ENCODE assay signal across 34 cellular contexts in the genomic region with DNA sequence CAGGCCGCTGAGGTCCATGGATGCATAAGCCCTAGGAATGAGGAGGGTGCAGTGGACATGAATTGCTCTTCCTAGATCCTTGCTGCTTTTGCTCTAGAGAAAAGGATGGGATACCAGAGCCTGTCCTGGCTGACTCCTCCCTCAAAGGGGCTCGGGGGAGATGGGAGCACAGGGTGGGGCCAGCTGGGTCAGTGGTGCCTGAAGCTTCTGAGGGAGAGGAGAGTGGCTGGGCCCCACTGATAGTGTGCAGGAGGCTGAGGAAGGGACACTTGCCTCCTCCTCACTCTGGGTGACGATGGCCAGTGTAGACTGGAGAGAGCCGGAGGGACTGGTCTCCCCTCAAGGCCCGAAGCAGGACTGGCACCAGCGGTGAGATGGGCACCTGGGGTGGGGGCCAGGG. TPM values are rescaled to one million over a fixed set of nuclear protein-coding genes. Genes with fewer than 3 reads are reported as not detected.
"Had no signal": no experiment of that assay in that cellular context is flagged by ENCODE, and none has a peak within 500 bp of the region (broad histone marks: within the 10 kb centered on the region; RNA-seq: fewer than 3 reads in every experiment).

A gene (plus strand): TSS at position 236 of the 400 bp plus-strand sequence. CDS start 60 bp downstream, at position 296.

- H3K27me3 ChIP-seq: heart left ventricle, right lobe of liver, vagina had no signal

- H3K4me3 ChIP-seq: heart left ventricle, right lobe of liver, vagina had no signal

- H3K36me3 Mint-ChIP-seq: activated naive CD4-positive, alpha-beta T cell treated with anti-CD3 and anti-CD28 coated beads, Interleukin-2, amount 50 U/mL, for 24 hours; immature natural killer cell; memory B cell; natural killer cell; type B pancreatic cell had no signal

- H3K27me3 Mint-ChIP-seq: activated naive CD4-positive, alpha-beta T cell treated with anti-CD3 and anti-CD28 coated beads, Interleukin-2, amount 50 U/mL, for 24 hours; activated T-cell treated with anti-CD3 and anti-CD28 coated beads, Interleukin-2, amount 50 U/mL, for 24 hours; memory B cell; stimulated activated naive CD8-positive, alpha-beta T cell treated with anti-CD3 and anti-CD28 coated beads, Interleukin-15, amount 100 ng/mL, for 72 hours had no signal

- H3K27ac Mint-ChIP-seq: activated naive CD4-positive, alpha-beta T cell treated with anti-CD3 and anti-CD28 coated beads, Interleukin-2, amount 50 U/mL, for 24 hours; activated naive CD8-positive, alpha-beta T cell treated with anti-CD3 and anti-CD28 coated beads, Interleukin-2, amount 50 U/mL, for 24 hours; activated T-cell treated with anti-CD3 and anti-CD28 coated beads, Interleukin-2, amount 50 U/mL, for 24 hours; activated T-helper 2 cell treated with anti-CD3 and anti-CD28 coated beads, Interferon-gamma antibody, Interleukin-2, Interleukin-4, amounts not matched to agents 10 μg/mL and 5 μg/mL and 100 μg/mL, durations not matched to agents 14 hours and 24 hours and 36 hours; endodermal cell; memory B cell; natural killer cell; stimulated activated naive CD8-positive, alpha-beta T cell treated with anti-CD3 and anti-CD28 coated beads, Interleukin-15, amount 100 ng/mL, for 72 hours; type B pancreatic cell had no signal

- H3K4me1 ChIP-seq: right lobe of liver, vagina had no signal

- H3K4me1 Mint-ChIP-seq: activated naive CD4-positive, alpha-beta T cell treated with anti-CD3 and anti-CD28 coated beads, Interleukin-2, amount 50 U/mL, for 24 hours; endodermal cell; immature natural killer cell had no signal

- DNase-seq: activated CD4-positive, alpha-beta T cell treated with anti-CD3 and anti-CD28 coated beads for 1 hour; activated CD4-positive, alpha-beta T cell treated with anti-CD3 and anti-CD28 coated beads, Interleukin-2, amount 50 U/mL, for 4 hours; activated CD8-positive, alpha-beta memory T cell treated with anti-CD3 and anti-CD28 coated beads, Interleukin-2, amount 50 U/mL, for 48 hours; activated naive CD8-positive, alpha-beta T cell treated with anti-CD3 and anti-CD28 coated beads, Interleukin-2, amount 50 U/mL, for 24 hours; activated T-cell treated with anti-CD3 and anti-CD28 coated beads, Interleukin-2, amount 50 U/mL, for 24 hours; amygdala; caudate nucleus; endodermal cell; foreskin fibroblast; heart left ventricle; hypothalamus; immature natural killer cell; kidney; left colon; natural killer cell; right lobe of liver; stimulated activated CD4-positive, alpha-beta T cell treated with anti-CD3 and anti-CD28 coated beads, Interleukin-2, amount 100 ng/mL, for 48 hours; stimulated activated naive CD8-positive, alpha-beta T cell treated with anti-CD3 and anti-CD28 coated beads, Interleukin-15, amount 100 ng/mL, for 72 hours; substantia nigra; T-helper 9 cell had no signal

- H3K27ac ChIP-seq: heart left ventricle, right lobe of liver, vagina had no signal

- H3K4me3 Mint-ChIP-seq: activated naive CD4-positive, alpha-beta T cell treated with anti-CD3 and anti-CD28 coated beads, Interleukin-2, amount 50 U/mL, for 24 hours; activated naive CD8-positive, alpha-beta T cell treated with anti-CD3 and anti-CD28 coated beads, Interleukin-2, amount 50 U/mL, for 24 hours; activated T-cell treated with anti-CD3 and anti-CD28 coated beads, Interleukin-2, amount 50 U/mL, for 24 hours; endodermal cell; immature natural killer cell; memory B cell; natural killer cell; stimulated activated naive CD8-positive, alpha-beta T cell treated with anti-CD3 and anti-CD28 coated beads, Interleukin-15, amount 100 ng/mL, for 72 hours; type B pancreatic cell had no signal

- ATAC-seq: activated naive CD8-positive, alpha-beta T cell treated with anti-CD3 and anti-CD28 coated beads, Interleukin-2, amount 50 U/mL, for 24 hours; esophagus mucosa; left colon; natural killer cell; stimulated activated naive CD8-positive, alpha-beta T cell treated with anti-CD3 and anti-CD28 coated beads, Interleukin-15, amount 100 ng/mL, for 72 hours had no signal

- H3K9me3 ChIP-seq: heart left ventricle, right lobe of liver, vagina had no signal

- H3K36me3 ChIP-seq: heart left ventricle, right lobe of liver, vagina had no signal

- H3K9me3 Mint-ChIP-seq: activated naive CD4-positive, alpha-beta T cell treated with anti-CD3 and anti-CD28 coated beads, Interleukin-2, amount 50 U/mL, for 24 hours; activated naive CD8-positive, alpha-beta T cell treated with anti-CD3 and anti-CD28 coated beads, Interleukin-2, amount 50 U/mL, for 24 hours; activated T-cell treated with anti-CD3 and anti-CD28 coated beads, Interleukin-2, amount 50 U/mL, for 24 hours; endodermal cell; immature natural killer cell; memory B cell; natural killer cell; stimulated activated naive CD8-positive, alpha-beta T cell treated with anti-CD3 and anti-CD28 coated beads, Interleukin-15, amount 100 ng/mL, for 72 hours; type B pancreatic cell had no signal

RNA-seq across cellular contexts. Expression of the gene that starts here (rescaled TPM):
- total RNA-seq: activated CD8-positive, alpha-beta memory T cell treated with anti-CD3 and anti-CD28 coated beads for 36 hours; activated T-helper 2 cell treated with anti-CD3 and anti-CD28 coated beads, Interferon-gamma antibody, Interleukin-2, Interleukin-4, amounts not matched to agents 10 μg/mL and 5 μg/mL and 100 μg/mL, durations not matched to agents 14 hours and 24 hours and 36 hours; chondrocyte; endodermal cell; esophagus mucosa; kidney; left colon; mononuclear cell; osteocyte; posterior vena cava; renal cortical epithelial cell; right lobe of liver; skeletal muscle tissue; T-helper 1 cell treated with Interleukin-12 subunit alpha and Interleukin-12 subunit beta and Interleukin-4 antibody, amounts not matched to agents 30 ng/mL and 1 ng/mL, for 36 hours; vagina had no signal
